In the genomic region with DNA sequence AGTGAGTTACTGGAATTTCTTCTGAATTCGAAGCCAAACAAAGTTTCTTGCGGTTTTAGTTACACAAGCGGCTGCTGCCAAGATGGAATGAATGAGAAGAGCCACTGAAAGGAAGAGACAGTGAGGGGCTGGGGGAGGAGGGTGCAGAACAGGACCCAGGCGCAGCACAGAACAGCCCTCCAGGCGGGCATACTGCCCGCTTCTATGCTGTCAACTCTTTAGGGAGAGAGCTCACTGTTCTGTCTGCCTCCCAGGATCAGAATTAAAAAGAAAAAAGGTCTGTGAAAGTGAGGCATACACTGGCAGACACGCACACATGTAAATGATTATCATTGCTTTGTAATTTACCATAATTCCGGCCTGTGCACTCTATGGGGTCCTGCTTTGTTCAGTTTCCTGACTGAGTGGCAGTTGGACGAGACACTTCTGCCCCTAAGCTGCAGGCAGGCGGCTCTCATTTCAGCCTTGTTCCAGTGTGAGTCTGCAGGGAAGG, we compare ENCODE assay signal across 10 cellular contexts.
DNase-seq lines count a peak whose midpoint lies in the region; ATAC-seq and TF ChIP-seq lines count a peak whose summit lies in the region.
"Had no signal": no experiment of that assay in that cellular context is flagged by ENCODE, and none has a peak within 500 bp of the region (broad histone marks: within the 10 kb centered on the region; RNA-seq: fewer than 3 reads in every experiment).

No MANE protein-coding gene starts in this region.

- no peak for DNase-seq in HFF-Myc (ENCODE audit: extremely low read depth, low read depth)
- no peak for DNase-seq in RWPE2 (ENCODE audit: low spot score)
- no peak for DNase-seq in T-helper 1 cell
- no peak for DNase-seq in NCI-H82 (lab: John Stamatoyannopoulos, UW)
- no peak for DNase-seq in activated CD8-positive, alpha-beta memory T cell treated with anti-CD3 and anti-CD28 coated beads, Interleukin-2, amount 10 ng/mL, durations not matched to agents 7 days and 5 days
- DNase-seq: immature natural killer cell had no signal

- 22 to 32% methylated on average over 6 to 10 of the region's 10 CpGs for WGBS in gastroesophageal sphincter (ENCODE audit: low coverage in 1 of 2), 2 donors

- TF ChIP-seq CTCF in HFF-Myc (IDR thresholded peaks at IDR 0.05; ENCODE audit: low read depth, low read length, missing control alignments) (no peak), RWPE2 (IDR thresholded peaks at IDR 0.05; ENCODE audit: poor library complexity, severe bottlenecking) (no peak), gastroesophageal sphincter (IDR thresholded peaks at IDR 0.05) (no peak)

- TF ChIP-seq EP300 in gastroesophageal sphincter (IDR thresholded peaks at IDR 0.05) = no peak

- H3K4me1 ChIP-seq in RWPE2 (ENCODE audit: insufficient read depth, poor library complexity, severe bottlenecking) (no peaks in the 10 kb centered on the region), gastroesophageal sphincter (peaks cover 10 to 74% (median 41%) of the 10 kb centered on the region in 3 donors)

- no peaks in the 10 kb centered on the region for H3K36me3 ChIP-seq in RWPE2 (ENCODE audit: low read depth)
- H3K36me3 ChIP-seq in gastroesophageal sphincter = no peaks in the 10 kb centered on the region
- H3K36me3 ChIP-seq: adrenal gland had no signal

- H3K36me3 Mint-ChIP-seq in activated CD8-positive, alpha-beta memory T cell treated with anti-CD3 and anti-CD28 coated beads, Interleukin-2, amount 10 ng/mL, durations not matched to agents 7 days and 5 days = no peaks in the 10 kb centered on the region
- H3K36me3 Mint-ChIP-seq: immature natural killer cell had no signal

- no peak overlapping the region for H3K27ac ChIP-seq in RWPE2 (ENCODE audit: poor library complexity, severe bottlenecking)
- peak overlapping the region in 3 of 4 donors; percentile 79 to 82 (median 82) for H3K27ac ChIP-seq in gastroesophageal sphincter
- H3K27ac ChIP-seq in skin epidermis = peak overlapping the region in 18 of 21 experiments; percentile 6 to 90 (median 62)

- ATAC-seq in RWPE2 (ENCODE audit: low read depth) (peak; percentile 22; the same call in 2 of the 3 replicates), gastroesophageal sphincter (no peak), HG02642 (IDR thresholded peaks at IDR 0.05; ENCODE audit: poor library complexity, unreplicated experiment) (no peak)
- ATAC-seq in activated CD8-positive, alpha-beta memory T cell treated with anti-CD3 and anti-CD28 coated beads, Interleukin-2, amount 10 ng/mL, durations not matched to agents 7 days and 5 days = no peak

- H3K9me3 ChIP-seq in RWPE2 (ENCODE audit: severe bottlenecking) (no peaks in the 10 kb centered on the region), gastroesophageal sphincter (no peaks in the 10 kb centered on the region)
- H3K9me3 ChIP-seq: adrenal gland had no signal

- peaks cover 29% of the 10 kb centered on the region for H3K27me3 Mint-ChIP-seq in activated CD8-positive, alpha-beta memory T cell treated with anti-CD3 and anti-CD28 coated beads, Interleukin-2, amount 10 ng/mL, durations not matched to agents 7 days and 5 days

- peak overlapping the region; percentile 14 for H3K4me3 ChIP-seq in HFF-Myc (replicated peaks; ENCODE audit: low read depth, low read length)
- no peak overlapping the region for H3K4me3 ChIP-seq in RWPE2 (ENCODE audit: severe bottlenecking)
- no peak overlapping the region for H3K4me3 ChIP-seq in gastroesophageal sphincter
- no peak overlapping the region for H3K4me3 ChIP-seq in skin epidermis
- H3K4me3 ChIP-seq: adrenal gland had no signal

- H3K27me3 ChIP-seq in RWPE2 (ENCODE audit: insufficient read depth, poor library complexity, severe bottlenecking) = peaks cover 17% of the 10 kb centered on the region
- H3K27me3 ChIP-seq in gastroesophageal sphincter = no peaks in the 10 kb centered on the region
- H3K27me3 ChIP-seq: adrenal gland had no signal

- no peak overlapping the region for H3K4me3 Mint-ChIP-seq in activated CD8-positive, alpha-beta memory T cell treated with anti-CD3 and anti-CD28 coated beads, Interleukin-2, amount 10 ng/mL, durations not matched to agents 7 days and 5 days
- H3K4me3 Mint-ChIP-seq: immature natural killer cell had no signal

- no peaks in the 10 kb centered on the region for H3K4me1 Mint-ChIP-seq in activated CD8-positive, alpha-beta memory T cell treated with anti-CD3 and anti-CD28 coated beads, Interleukin-2, amount 10 ng/mL, durations not matched to agents 7 days and 5 days
- H3K4me1 Mint-ChIP-seq: immature natural killer cell had no signal

- CTCF ChIA-PET in activated CD8-positive, alpha-beta memory T cell treated with anti-CD3 and anti-CD28 coated beads, Interleukin-2, amount 10 ng/mL, durations not matched to agents 7 days and 5 days (lab: Charles Lee) = interaction anchor here (1.0 kb wide), 1 partner anchor 59 kb away, joined by 3 read pairs; no protein-coding TSS in a partner anchor

- H3K27ac Mint-ChIP-seq in activated CD8-positive, alpha-beta memory T cell treated with anti-CD3 and anti-CD28 coated beads, Interleukin-2, amount 10 ng/mL, durations not matched to agents 7 days and 5 days = no peak overlapping the region
- H3K27ac Mint-ChIP-seq: immature natural killer cell had no signal

- no peak for TF ChIP-seq POLR2A in gastroesophageal sphincter (IDR thresholded peaks at IDR 0.05)

- H3K9me3 Mint-ChIP-seq in activated CD8-positive, alpha-beta memory T cell treated with anti-CD3 and anti-CD28 coated beads, Interleukin-2, amount 10 ng/mL, durations not matched to agents 7 days and 5 days (ENCODE audit: low read depth) = no peaks in the 10 kb centered on the region
- H3K9me3 Mint-ChIP-seq: immature natural killer cell had no signal
